In the genomic region with DNA sequence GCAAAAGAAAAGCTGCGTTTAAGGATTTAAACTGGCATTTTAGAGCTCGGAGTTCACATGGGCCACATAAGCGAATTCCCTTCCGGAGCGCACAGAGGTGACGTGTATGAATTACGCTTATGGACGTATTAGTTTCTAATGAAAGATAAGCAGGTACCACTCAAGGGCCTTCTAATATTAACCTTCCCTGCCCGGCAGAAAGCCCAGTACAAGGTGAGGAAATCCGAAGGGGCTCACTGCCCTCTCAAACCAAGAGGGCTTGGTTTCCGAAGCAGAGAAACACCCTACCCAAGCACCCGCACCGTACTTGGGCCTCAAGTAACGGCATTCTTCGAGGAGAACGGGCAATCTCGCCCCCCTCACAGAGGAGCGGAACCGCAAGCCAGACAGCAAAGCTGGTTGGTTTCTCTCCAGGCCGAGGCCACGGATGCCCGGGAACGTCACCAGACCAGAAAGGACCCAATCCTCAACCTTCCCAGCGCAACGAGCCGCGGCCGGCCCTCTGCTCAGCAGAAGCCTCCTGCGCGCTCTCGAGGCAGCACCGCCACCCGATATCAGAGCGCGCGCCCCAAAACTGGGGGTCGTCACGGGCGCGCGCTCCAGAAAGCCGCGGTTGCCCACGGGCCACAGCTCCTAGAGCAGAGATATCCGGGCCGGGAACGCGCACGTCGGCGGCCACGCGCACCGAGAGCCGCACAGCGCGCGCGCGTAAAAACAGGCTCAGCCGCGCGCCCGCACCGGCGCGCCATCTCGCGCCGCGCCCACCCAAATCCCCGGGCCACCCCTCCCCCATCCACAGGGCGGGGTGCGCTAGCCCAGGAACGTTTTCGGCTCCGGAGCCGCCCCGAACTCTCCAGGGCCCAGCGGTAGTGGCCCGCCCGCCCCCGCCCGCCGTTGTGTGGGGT, we compare ENCODE assay signal across 8 cellular contexts. TPM values are rescaled to one million over a fixed set of nuclear protein-coding genes. Genes with fewer than 3 reads are reported as not detected.
DNase-seq lines count a peak whose midpoint lies in the region; ATAC-seq and TF ChIP-seq lines count a peak whose summit lies in the region.

No MANE protein-coding gene starts in this region.

- no peaks in the 10 kb centered on the region for H3F3A ChIP-seq in OCI-LY1 (ENCODE audit: insufficient read depth, low read length)

- peak overlapping the region; percentile 93 for H3K9ac ChIP-seq in OCI-LY1 (ENCODE audit: low read length)

- no peaks in the 10 kb centered on the region for H3K9me2 ChIP-seq in OCI-LY1 (ENCODE audit: low read depth, low read length)

- no peak for TF ChIP-seq CTCF in CD4-positive, alpha-beta T cell (IDR thresholded peaks at IDR 0.05)
- no peak for TF ChIP-seq CTCF in OCI-LY1 (IDR thresholded peaks at IDR 0.05; ENCODE audit: low read length)

- H3K4me1 Mint-ChIP-seq in CD4-positive, alpha-beta T cell (ENCODE audit: low read depth) = peaks cover 47% of the 10 kb centered on the region
- peaks cover 45% of the 10 kb centered on the region for H3K4me1 Mint-ChIP-seq in activated T-cell treated with anti-CD3 and anti-CD28 coated beads, Interleukin-2, amount 50 U/mL, for 72 hours (ENCODE audit: low read depth)
- H3K4me1 Mint-ChIP-seq in naive thymus-derived CD4-positive, alpha-beta T cell = peaks cover 25 to 55% (median 35%) of the 10 kb centered on the region in 7 donors
- peaks cover 36% of the 10 kb centered on the region for H3K4me1 Mint-ChIP-seq in stimulated activated effector memory CD8-positive, alpha-beta T cell treated with anti-CD3 and anti-CD28 coated beads, Interleukin-12 subunit alpha, Interleukin-12 subunit beta, amount 100 ng/mL, for 72 hours

- intact Hi-C loops in CD4-positive, alpha-beta T cell (cut with DNase I, micrococcal nuclease) = loop anchor here (1.0 to 5.0 kb wide), 5 partner anchors 62 to 1616 kb away; a partner anchor contains a TSS
- intact Hi-C loops in naive thymus-derived CD4-positive, alpha-beta T cell (cut with micrococcal nuclease) = loop anchor here (5.0 to 10.0 kb wide), 10 partner anchors 184 to 1144 kb away; a partner anchor contains a TSS

- peak overlapping the region; percentile 96 for H3K4me3 Mint-ChIP-seq in CD4-positive, alpha-beta T cell
- H3K4me3 Mint-ChIP-seq in activated T-cell treated with anti-CD3 and anti-CD28 coated beads, Interleukin-2, amount 50 U/mL, for 72 hours = peak overlapping the region; percentile 91 to 95
- H3K4me3 Mint-ChIP-seq in naive thymus-derived CD4-positive, alpha-beta T cell = peak overlapping the region; percentile 85 to 99 (median 96)
- peak overlapping the region; percentile 78 for H3K4me3 Mint-ChIP-seq in stimulated activated effector memory CD8-positive, alpha-beta T cell treated with anti-CD3 and anti-CD28 coated beads, Interleukin-12 subunit alpha, Interleukin-12 subunit beta, amount 100 ng/mL, for 72 hours

- H4K20me1 ChIP-seq in OCI-LY1 (ENCODE audit: insufficient read depth, low read length) = no peaks in the 10 kb centered on the region

- no peaks in the 10 kb centered on the region for H3K9me3 ChIP-seq in CD4-positive, alpha-beta T cell (ENCODE audit: control insufficient read depth, low read length)
- no peaks in the 10 kb centered on the region for H3K9me3 ChIP-seq in OCI-LY1 (ENCODE audit: low read length)
- no peaks in the 10 kb centered on the region for H3K9me3 ChIP-seq in naive thymus-derived CD4-positive, alpha-beta T cell (ENCODE audit: control insufficient read depth in 2 of 3, low read length in 3 of 3)

- H3K36me3 ChIP-seq in OCI-LY1 (ENCODE audit: insufficient read depth, low read length) = peaks cover 48% of the 10 kb centered on the region
- H3K36me3 ChIP-seq in naive thymus-derived CD4-positive, alpha-beta T cell (ENCODE audit: control insufficient read depth in 2 of 3, insufficient read depth in 3 of 3, low read length in 3 of 3) = peaks cover 0 to 16% (median 12%) of the 10 kb centered on the region in 3 experiments

- CTCF ChIA-PET in CD4-positive, alpha-beta T cell (lab: Charles Lee) = interaction anchor here (0.7 to 3.8 kb wide), 17 partner anchors 10 to 458 kb away, joined by 3 to 28 read pairs (median 6); a partner anchor contains a TSS
- CTCF ChIA-PET in naive thymus-derived CD4-positive, alpha-beta T cell (lab: Charles Lee) = interaction anchor here (0.6 to 2.0 kb wide), 11 partner anchors 12 to 851 kb away, joined by 3 to 10 read pairs (median 4); a partner anchor contains a TSS

- H3K9me3 Mint-ChIP-seq in CD4-positive, alpha-beta T cell = no peaks in the 10 kb centered on the region
- H3K9me3 Mint-ChIP-seq in activated T-cell treated with anti-CD3 and anti-CD28 coated beads, Interleukin-2, amount 50 U/mL, for 72 hours = no peaks in the 10 kb centered on the region
- peaks cover 0 to 2% (median 0%) of the 10 kb centered on the region in 11 donors for H3K9me3 Mint-ChIP-seq in naive thymus-derived CD4-positive, alpha-beta T cell
- H3K9me3 Mint-ChIP-seq in stimulated activated effector memory CD8-positive, alpha-beta T cell treated with anti-CD3 and anti-CD28 coated beads, Interleukin-12 subunit alpha, Interleukin-12 subunit beta, amount 100 ng/mL, for 72 hours = no peaks in the 10 kb centered on the region

- no peak overlapping the region for H2AFZ ChIP-seq in OCI-LY1 (ENCODE audit: low read length)

- peak; percentile 32 for ATAC-seq in CD4-positive, alpha-beta T cell (ENCODE audit: poor library complexity)
- ATAC-seq in GM19397 (IDR thresholded peaks at IDR 0.05; ENCODE audit: unreplicated experiment) = peak; percentile 53
- peak; percentile 31 for ATAC-seq in HG03565 (IDR thresholded peaks at IDR 0.05; ENCODE audit: unreplicated experiment)
- ATAC-seq in activated T-cell treated with anti-CD3 and anti-CD28 coated beads, Interleukin-2, amount 50 U/mL, for 72 hours (replicated peaks in 1 of 2) = peak; percentile 48 to 53
- ATAC-seq in naive thymus-derived CD4-positive, alpha-beta T cell = peak; percentile 55
- ATAC-seq in stimulated activated effector memory CD8-positive, alpha-beta T cell treated with anti-CD3 and anti-CD28 coated beads, Interleukin-12 subunit alpha, Interleukin-12 subunit beta, amount 100 ng/mL, for 72 hours = peak; percentile 56

- peaks cover 25% of the 10 kb centered on the region for H3K4me1 ChIP-seq in OCI-LY1 (ENCODE audit: insufficient read depth, low read length, severe bottlenecking)
- peaks cover 26 to 37% of the 10 kb centered on the region in 2 donors for H3K4me1 ChIP-seq in naive thymus-derived CD4-positive, alpha-beta T cell (ENCODE audit: control insufficient read depth in 2 of 2, insufficient read depth in 2 of 2, low read length in 2 of 2)

- DNase-seq in CD4-positive, alpha-beta T cell = peak; percentile 70 to 86 (median 76)
- peak; percentile 85 to 86 for DNase-seq in activated T-cell treated with anti-CD3 and anti-CD28 coated beads, Interleukin-2, amount 50 U/mL, for 72 hours
- peak; percentile 79 for DNase-seq in fibroblast of gingiva (ENCODE audit: low read depth)
- peak; percentile 73 to 85 (median 82) for DNase-seq in naive thymus-derived CD4-positive, alpha-beta T cell
- peak; percentile 77 to 92 for DNase-seq in stimulated activated effector memory CD8-positive, alpha-beta T cell treated with anti-CD3 and anti-CD28 coated beads, Interleukin-12 subunit alpha, Interleukin-12 subunit beta, amount 100 ng/mL, for 72 hours (ENCODE audit: low spot score in 2 of 2)

- H3K4me2 ChIP-seq in OCI-LY1 (ENCODE audit: low read length) = peak overlapping the region; percentile 92

- no peaks in the 10 kb centered on the region for H3K27me3 Mint-ChIP-seq in CD4-positive, alpha-beta T cell
- no peaks in the 10 kb centered on the region for H3K27me3 Mint-ChIP-seq in activated T-cell treated with anti-CD3 and anti-CD28 coated beads, Interleukin-2, amount 50 U/mL, for 72 hours (ENCODE audit: low read depth)
- H3K27me3 Mint-ChIP-seq in naive thymus-derived CD4-positive, alpha-beta T cell = no peaks in the 10 kb centered on the region

- H3K27me3 ChIP-seq in CD4-positive, alpha-beta T cell (ENCODE audit: control insufficient read depth, insufficient read depth, low read length) = no peaks in the 10 kb centered on the region
- no peaks in the 10 kb centered on the region for H3K27me3 ChIP-seq in OCI-LY1 (ENCODE audit: insufficient read depth, low read length)
- no peaks in the 10 kb centered on the region for H3K27me3 ChIP-seq in naive thymus-derived CD4-positive, alpha-beta T cell (ENCODE audit: control insufficient read depth in 2 of 2, insufficient read depth in 2 of 2, low read length in 2 of 2)

- H3K4me3 ChIP-seq in OCI-LY1 (ENCODE audit: low read depth, low read length, poor library complexity, severe bottlenecking) = peak overlapping the region; percentile 93
- peak overlapping the region; percentile 100 for H3K4me3 ChIP-seq in naive thymus-derived CD4-positive, alpha-beta T cell (ENCODE audit: low read length)

- peak overlapping the region; percentile 95 for H3K27ac Mint-ChIP-seq in CD4-positive, alpha-beta T cell
- peak overlapping the region; percentile 93 for H3K27ac Mint-ChIP-seq in activated T-cell treated with anti-CD3 and anti-CD28 coated beads, Interleukin-2, amount 50 U/mL, for 72 hours
- H3K27ac Mint-ChIP-seq in naive thymus-derived CD4-positive, alpha-beta T cell = peak overlapping the region; percentile 88 to 98 (median 95)
- H3K27ac Mint-ChIP-seq in stimulated activated effector memory CD8-positive, alpha-beta T cell treated with anti-CD3 and anti-CD28 coated beads, Interleukin-12 subunit alpha, Interleukin-12 subunit beta, amount 100 ng/mL, for 72 hours = peak overlapping the region; percentile 95

- POLR2A ChIA-PET in CD4-positive, alpha-beta T cell (lab: Charles Lee) = interaction anchor here (0.6 to 3.6 kb wide), 44 partner anchors 9 to 1475 kb away, joined by 3 to 92 read pairs (median 6); a partner anchor contains a TSS
- POLR2A ChIA-PET in naive thymus-derived CD4-positive, alpha-beta T cell (lab: Charles Lee) = interaction anchor here (0.5 to 5.3 kb wide), 35 partner anchors 7 to 1142 kb away, joined by 3 to 68 read pairs (median 6); a partner anchor contains a TSS

- H3K79me2 ChIP-seq in OCI-LY1 (ENCODE audit: insufficient read depth, low read length) = peaks cover 49% of the 10 kb centered on the region

- peak overlapping the region; percentile 74 for H3K27ac ChIP-seq in CD4-positive, alpha-beta T cell (ENCODE audit: low read depth, low read length)
- peak overlapping the region; percentile 88 for H3K27ac ChIP-seq in OCI-LY1 (ENCODE audit: low read depth, low read length, poor library complexity, severe bottlenecking)
- H3K27ac ChIP-seq in naive thymus-derived CD4-positive, alpha-beta T cell (ENCODE audit: low read depth, low read length) = peak overlapping the region; percentile 87

- H3K36me3 Mint-ChIP-seq in CD4-positive, alpha-beta T cell (ENCODE audit: low read depth) = peaks cover 52% of the 10 kb centered on the region
- peaks cover 1 to 14% of the 10 kb centered on the region in 2 donors for H3K36me3 Mint-ChIP-seq in activated T-cell treated with anti-CD3 and anti-CD28 coated beads, Interleukin-2, amount 50 U/mL, for 72 hours (ENCODE audit: insufficient read depth in 2 of 2)
- peaks cover 0 to 11% (median 3%) of the 10 kb centered on the region in 5 donors for H3K36me3 Mint-ChIP-seq in naive thymus-derived CD4-positive, alpha-beta T cell
- H3K36me3 Mint-ChIP-seq in stimulated activated effector memory CD8-positive, alpha-beta T cell treated with anti-CD3 and anti-CD28 coated beads, Interleukin-12 subunit alpha, Interleukin-12 subunit beta, amount 100 ng/mL, for 72 hours = peaks cover 90% of the 10 kb centered on the region

RNA-seq across cellular contexts. Expression of a gene that starts 0.7 kb away (rescaled TPM):
- 100 to 1,000 TPM; 210 to 255 TPM for total RNA-seq in CD4-positive, alpha-beta T cell
- total RNA-seq in activated T-cell treated with anti-CD3 and anti-CD28 coated beads, Interleukin-2, amount 50 U/mL, for 72 hours = 100 to 1,000 TPM; 120 to 123 TPM
- 100 to 1,000 TPM; 146 to 192 (median 184) TPM for total RNA-seq in naive thymus-derived CD4-positive, alpha-beta T cell
- 10 to 100 TPM; 25.0 to 32.1 TPM for polyA plus RNA-seq in naive thymus-derived CD4-positive, alpha-beta T cell

RNA-seq across cellular contexts. Expression of a gene that starts 11.4 kb away (rescaled TPM):
- 100 to 1,000 TPM; 264 to 287 TPM for total RNA-seq in CD4-positive, alpha-beta T cell
- total RNA-seq in activated T-cell treated with anti-CD3 and anti-CD28 coated beads, Interleukin-2, amount 50 U/mL, for 72 hours = 100 to 1,000 TPM; 340 to 371 TPM
- 100 to 1,000 TPM; 212 to 258 (median 233) TPM for total RNA-seq in naive thymus-derived CD4-positive, alpha-beta T cell
- 100 to 1,000 TPM in 1 of 2 donors, 10 to 100 TPM in 1; 90.6 to 139 TPM for polyA plus RNA-seq in naive thymus-derived CD4-positive, alpha-beta T cell

RNA-seq across cellular contexts. Expression of a gene that starts 27.4 kb away (rescaled TPM):
- total RNA-seq in CD4-positive, alpha-beta T cell = 10 to 100 TPM; 84.9 to 86.2 TPM
- 10 to 100 TPM; 65.5 to 92.2 TPM for total RNA-seq in activated T-cell treated with anti-CD3 and anti-CD28 coated beads, Interleukin-2, amount 50 U/mL, for 72 hours
- total RNA-seq in naive thymus-derived CD4-positive, alpha-beta T cell = 100 to 1,000 TPM in 2 of 5 experiments, 10 to 100 TPM in 3; 60.0 to 106 (median 78.0) TPM
- polyA plus RNA-seq in naive thymus-derived CD4-positive, alpha-beta T cell = 10 to 100 TPM; 29.9 to 55.9 TPM

RNA-seq across cellular contexts. Expression of a gene that starts 39.6 kb away (rescaled TPM):
- under 1 TPM; 0.36 to 0.60 TPM for total RNA-seq in CD4-positive, alpha-beta T cell
- 1 to 10 TPM in 1 of 2 donors, under 1 TPM in 1; 0.39 to 1.7 TPM for total RNA-seq in activated T-cell treated with anti-CD3 and anti-CD28 coated beads, Interleukin-2, amount 50 U/mL, for 72 hours
- total RNA-seq in naive thymus-derived CD4-positive, alpha-beta T cell = 1 to 10 TPM in 4 of 5 experiments, not detected in 1; 1.2 to 5.0 (median 1.9) TPM
- polyA plus RNA-seq in naive thymus-derived CD4-positive, alpha-beta T cell = not detected

Comparison
In these comparisons a context has a peak if more than half of its experiments do, and no peak if none do; other contexts are left out.
1. Peak in every context shown above with its lines: DNase-seq, ATAC-seq, H3K4me3 ChIP-seq and H3K27ac ChIP-seq.